Comparison of ENCODE assay signal across 26 cellular contexts in genomic region chr2:109033171-109033570, GRCh38. TPM values are rescaled to one million over a fixed set of nuclear protein-coding genes. Genes with fewer than 3 reads are reported as not detected.
DNase-seq lines count a peak whose midpoint lies in the region; ATAC-seq, FAIRE-seq and TF ChIP-seq lines count a peak whose summit lies in the region.
"Had no signal": no experiment of that assay in that cellular context is flagged by ENCODE, and none has a peak within 500 bp of the region (broad histone marks: within the 10 kb centered on the region; RNA-seq: fewer than 3 reads in every experiment).

No MANE protein-coding gene starts in this region.

- no peak overlapping the region for H3K4me3 ChIP-seq in HL-60 (replicated peaks; ENCODE audit: insufficient read depth, low read length)
- H3K4me3 ChIP-seq in small intestine (ENCODE audit: low read depth in 1 of 2, low read length in 2 of 2): no peak overlapping the region
- no peak overlapping the region for H3K4me3 ChIP-seq in A673 (ENCODE audit: low read depth, low read length, poor library complexity, severe bottlenecking)
- H3K4me3 ChIP-seq: hepatocyte, K562, left ventricle myocardium inferior, suprapubic skin, vagina had no signal

- no peak overlapping the region for H3K4me3 Mint-ChIP-seq in activated T-cell treated with anti-CD3 and anti-CD28 coated beads, Interleukin-2, amount 50 U/mL, for 24 hours
- H3K4me3 Mint-ChIP-seq in activated naive CD8-positive, alpha-beta T cell treated with anti-CD3 and anti-CD28 coated beads, Interleukin-2, amount 10 ng/mL, durations not matched to agents 7 days and 5 days: peak overlapping the region; percentile 89

- H3K9me3 Mint-ChIP-seq in activated T-cell treated with anti-CD3 and anti-CD28 coated beads, Interleukin-2, amount 50 U/mL, for 24 hours: peaks cover 3% of the 10 kb centered on the region
- H3K9me3 Mint-ChIP-seq in activated naive CD8-positive, alpha-beta T cell treated with anti-CD3 and anti-CD28 coated beads, Interleukin-2, amount 10 ng/mL, durations not matched to agents 7 days and 5 days: peaks cover 3% of the 10 kb centered on the region

- H3K4me1 ChIP-seq in small intestine (ENCODE audit: control insufficient read depth in 2 of 2, insufficient read depth in 1 of 2, low read depth in 1 of 2, low read length in 1 of 2) (peaks cover 0 to 3% of the 10 kb centered on the region in 2 donors), A673 (ENCODE audit: insufficient read depth, low read length, poor library complexity, severe bottlenecking) (peaks cover 14% of the 10 kb centered on the region)
- H3K4me1 ChIP-seq: foreskin keratinocyte had no signal

- TF ChIP-seq CTCF in HL-60 (IDR thresholded peaks at IDR 0.05; ENCODE audit: insufficient read depth, low read length) (no peak), A673 (conservative IDR thresholded peaks at IDR 0.05; ENCODE audit: low read depth, low read length) (no peak)

- H3K36me3 Mint-ChIP-seq in activated T-cell treated with anti-CD3 and anti-CD28 coated beads, Interleukin-2, amount 50 U/mL, for 24 hours (ENCODE audit: low read depth): peaks cover 6% of the 10 kb centered on the region
- H3K36me3 Mint-ChIP-seq in activated naive CD8-positive, alpha-beta T cell treated with anti-CD3 and anti-CD28 coated beads, Interleukin-2, amount 10 ng/mL, durations not matched to agents 7 days and 5 days: peaks cover 4% of the 10 kb centered on the region
- H3K36me3 Mint-ChIP-seq: CD14-positive monocyte had no signal

- CTCF ChIA-PET in A673 (lab: Charles Lee): no interaction called here

- 96 to 97% (median 96%) methylated on average over 6 of the region's 6 CpGs for WGBS in small intestine, 3 donors

- DNase-seq in activated T-cell treated with anti-CD3 and anti-CD28 coated beads, Interleukin-2, amount 50 U/mL, for 24 hours: no peak
- DNase-seq in activated T-cell treated with anti-CD3 and anti-CD28 coated beads for 4 hours (no peak), HL-60 (ENCODE audit: low read depth in 1 of 2, low spot score in 1 of 2) (no peak), small intestine (no peak), HuH-7.5 (ENCODE audit: low spot score) (no peak), A673 (ENCODE audit: low spot score) (no peak)
- DNase-seq in activated naive CD8-positive, alpha-beta T cell treated with anti-CD3 and anti-CD28 coated beads, Interleukin-2, amount 10 ng/mL, durations not matched to agents 7 days and 5 days: no peak
- DNase-seq: cerebellar nuclear complex; DMS153; foreskin keratinocyte; H9; left ventricle myocardium inferior; midbrain; NCI-H1694; NCI-H69; RPMI8226; stimulated activated CD4-positive, alpha-beta T cell treated with anti-CD3 and anti-CD28 coated beads, Interleukin-1b, Interleukin-23, amount 100 ng/mL, for 48 hours had no signal

- H3K27me3 Mint-ChIP-seq in activated T-cell treated with anti-CD3 and anti-CD28 coated beads, Interleukin-2, amount 50 U/mL, for 24 hours: no peaks in the 10 kb centered on the region
- H3K27me3 Mint-ChIP-seq in activated naive CD8-positive, alpha-beta T cell treated with anti-CD3 and anti-CD28 coated beads, Interleukin-2, amount 10 ng/mL, durations not matched to agents 7 days and 5 days: peaks cover 2% of the 10 kb centered on the region

- H3K27me3 ChIP-seq in HL-60 (ENCODE audit: insufficient read depth, poor library complexity, severe bottlenecking) (no peaks in the 10 kb centered on the region), small intestine (ENCODE audit: control insufficient read depth in 2 of 2, insufficient read depth in 2 of 2, low read length in 2 of 2) (no peaks in the 10 kb centered on the region), A673 (replicated peaks; ENCODE audit: insufficient read depth, low read depth, low read length, poor library complexity) (no peaks in the 10 kb centered on the region)
- H3K27me3 ChIP-seq: hepatocyte, suprapubic skin, vagina had no signal

- H3K9me3 ChIP-seq in small intestine (ENCODE audit: control insufficient read depth, low read depth): no peaks in the 10 kb centered on the region
- H3K9me3 ChIP-seq in A673 (ENCODE audit: low read depth, low read length, poor library complexity, severe bottlenecking): no peaks in the 10 kb centered on the region
- H3K9me3 ChIP-seq: left ventricle myocardium inferior, suprapubic skin, vagina had no signal

- no peak for FAIRE-seq in small intestine (lab: Jason Lieb, UNC)
- FAIRE-seq: G401.6, GM18507 had no signal

- H3K27ac ChIP-seq in HL-60 (replicated peaks) (peak overlapping the region; percentile 85), small intestine (ENCODE audit: low read depth in 1 of 2, low read length in 1 of 2) (peak overlapping the region; percentile 7 to 86), A673 (ENCODE audit: low read depth, low read length, poor library complexity, severe bottlenecking) (no peak overlapping the region)
- H3K27ac ChIP-seq: foreskin keratinocyte, hepatocyte, left ventricle myocardium inferior, suprapubic skin, vagina had no signal

- intact Hi-C loops in A673 (cut with micrococcal nuclease; ENCODE audit: unreplicated experiment): no loop called here

- peak overlapping the region; percentile 26 for H3K27ac Mint-ChIP-seq in activated T-cell treated with anti-CD3 and anti-CD28 coated beads, Interleukin-2, amount 50 U/mL, for 24 hours
- H3K27ac Mint-ChIP-seq in activated naive CD8-positive, alpha-beta T cell treated with anti-CD3 and anti-CD28 coated beads, Interleukin-2, amount 10 ng/mL, durations not matched to agents 7 days and 5 days: peak overlapping the region; percentile 94
- H3K27ac Mint-ChIP-seq: H9 had no signal

- H3K36me3 ChIP-seq in small intestine (ENCODE audit: control insufficient read depth in 2 of 2, insufficient read depth in 2 of 2, low read length in 2 of 2) (no peaks in the 10 kb centered on the region), A673 (ENCODE audit: insufficient read depth, low read length, poor library complexity, severe bottlenecking) (no peaks in the 10 kb centered on the region)
- H3K36me3 ChIP-seq: left ventricle myocardium inferior, suprapubic skin, vagina had no signal

- no TSS peak for BruUV-seq in A673 (replicated peaks; lab: Mats Ljungman, UMichigan)

- POLR2A ChIA-PET in activated naive CD8-positive, alpha-beta T cell treated with anti-CD3 and anti-CD28 coated beads, Interleukin-2, amount 10 ng/mL, durations not matched to agents 7 days and 5 days (lab: Charles Lee): interaction anchor here (0.8 to 2.0 kb wide), 2 partner anchors 47 to 70 kb away, joined by 3 to 4 read pairs; no protein-coding TSS in a partner anchor
- POLR2A ChIA-PET in A673 (lab: Charles Lee; ENCODE audit: low non-redundant PET): interaction anchor here (0.6 kb wide), 1 partner anchor 577 kb away, joined by 4 read pairs; no protein-coding TSS in a partner anchor

- ATAC-seq in activated naive CD8-positive, alpha-beta T cell treated with anti-CD3 and anti-CD28 coated beads, Interleukin-2, amount 10 ng/mL, durations not matched to agents 7 days and 5 days (ENCODE audit: low read depth): no peak
- ATAC-seq in GM21723 (IDR thresholded peaks at IDR 0.05; ENCODE audit: unreplicated experiment): no peak
- ATAC-seq: foreskin keratinocyte, K562 had no signal

- peaks cover 63% of the 10 kb centered on the region for H3K4me1 Mint-ChIP-seq in activated T-cell treated with anti-CD3 and anti-CD28 coated beads, Interleukin-2, amount 50 U/mL, for 24 hours (ENCODE audit: low read depth)
- peaks cover 25% of the 10 kb centered on the region for H3K4me1 Mint-ChIP-seq in activated naive CD8-positive, alpha-beta T cell treated with anti-CD3 and anti-CD28 coated beads, Interleukin-2, amount 10 ng/mL, durations not matched to agents 7 days and 5 days

RNA-seq across cellular contexts. Expression of gene EDAR, which starts 44.2 kb away (rescaled TPM):
- total RNA-seq in activated naive CD8-positive, alpha-beta T cell treated with anti-CD3 and anti-CD28 coated beads, Interleukin-2, amount 10 ng/mL, durations not matched to agents 7 days and 5 days: under 1 TPM; 0.14 to 0.23 TPM
- polyA plus RNA-seq in small intestine: under 1 TPM in 1 of 3 donors, not detected in 2; 0.09 TPM
- not detected in 2 replicates for total RNA-seq in A673 (2021)
- total RNA-seq: foreskin keratinocyte, H9, K562, pulmonary artery endothelial cell had no signal
- polyA plus RNA-seq: CD14-positive monocyte had no signal
